Comparison of ENCODE assay signal across 18 cellular contexts in genomic region chr18:24463233-24463775, GRCh38. TPM values are rescaled to one million over a fixed set of nuclear protein-coding genes. Genes with fewer than 3 reads are reported as not detected.
"Had no signal": no experiment of that assay in that cellular context is flagged by ENCODE, and none has a peak within 500 bp of the region (broad histone marks: within the 10 kb centered on the region; RNA-seq: fewer than 3 reads in every experiment).

No MANE protein-coding gene starts in this region.

- H3K4me1 Mint-ChIP-seq: naive B cell had no signal

- H3K27me3 Mint-ChIP-seq: activated naive CD8-positive, alpha-beta T cell treated with anti-CD3 and anti-CD28 coated beads, Interleukin-2, amount 50 U/mL, for 24 hours had no signal

- H3K27ac ChIP-seq: ascending aorta, heart right ventricle, prostate gland, suprapubic skin had no signal

- H3K4me3 Mint-ChIP-seq: activated CD8-positive, alpha-beta memory T cell treated with anti-CD3 and anti-CD28 coated beads, Interleukin-2, amount 10 ng/mL, durations not matched to agents 7 days and 5 days; activated naive CD8-positive, alpha-beta T cell treated with anti-CD3 and anti-CD28 coated beads, Interleukin-2, amount 50 U/mL, for 24 hours; naive B cell had no signal

- H3K9me3 ChIP-seq: ascending aorta, heart right ventricle, prostate gland, suprapubic skin had no signal

- H3K36me3 ChIP-seq: ascending aorta, heart right ventricle, prostate gland, suprapubic skin had no signal

- H3K36me3 Mint-ChIP-seq: activated CD8-positive, alpha-beta memory T cell treated with anti-CD3 and anti-CD28 coated beads, Interleukin-2, amount 10 ng/mL, durations not matched to agents 7 days and 5 days; naive B cell had no signal

- H3K27ac Mint-ChIP-seq: activated CD8-positive, alpha-beta memory T cell treated with anti-CD3 and anti-CD28 coated beads, Interleukin-2, amount 10 ng/mL, durations not matched to agents 7 days and 5 days; activated naive CD8-positive, alpha-beta T cell treated with anti-CD3 and anti-CD28 coated beads, Interleukin-2, amount 50 U/mL, for 24 hours; naive B cell; T-helper 2 cell treated with Interferon-gamma antibody and Interleukin-4, amounts not matched to agents 5 μg/mL and 100 μg/mL, for 36 hours had no signal

- DNase-seq: activated CD4-positive, alpha-beta T cell treated with anti-CD3 and anti-CD28 coated beads for 1 hour; activated CD4-positive, alpha-beta T cell treated with anti-CD3 and anti-CD28 coated beads, Interleukin-2, amount 50 U/mL, for 48 hours; activated CD8-positive, alpha-beta memory T cell treated with anti-CD3 and anti-CD28 coated beads, Interleukin-2, amount 10 ng/mL, durations not matched to agents 7 days and 5 days; activated naive CD4-positive, alpha-beta T cell; activated naive CD8-positive, alpha-beta T cell treated with anti-CD3 and anti-CD28 coated beads, Interleukin-2, amount 50 U/mL, for 24 hours; activated T-cell treated with anti-CD3 and anti-CD28 coated beads, Interleukin-2, amount 50 U/mL, for 48 hours; heart right ventricle; left ventricle myocardium superior; naive B cell; stimulated activated CD4-positive, alpha-beta T cell treated with anti-CD3 and anti-CD28 coated beads, Interleukin-12 subunit alpha, Interleukin-12 subunit beta, amount 100 ng/mL, for 4 hours; stimulated activated naive CD4-positive, alpha-beta T cell treated with Interleukin-2 at 50 U/mL for 16 hours had no signal

- H3K9me3 Mint-ChIP-seq: activated naive CD8-positive, alpha-beta T cell treated with anti-CD3 and anti-CD28 coated beads, Interleukin-2, amount 50 U/mL, for 24 hours had no signal

- H3K4me3 ChIP-seq: ascending aorta, prostate gland, suprapubic skin had no signal

- H3K4me1 ChIP-seq: ascending aorta, heart right ventricle, prostate gland, suprapubic skin had no signal

- H3K27me3 ChIP-seq: ascending aorta, suprapubic skin had no signal

RNA-seq across cellular contexts. Expression of gene HRH4, which starts 2.9 kb away (rescaled TPM):
- total RNA-seq: activated CD8-positive, alpha-beta memory T cell treated with anti-CD3 and anti-CD28 coated beads, Interleukin-2, amount 10 ng/mL, durations not matched to agents 7 days and 5 days; ascending aorta; endothelial cell of umbilical vein; frontal cortex; prostate gland; ureter had no signal
